In the genomic region with DNA sequence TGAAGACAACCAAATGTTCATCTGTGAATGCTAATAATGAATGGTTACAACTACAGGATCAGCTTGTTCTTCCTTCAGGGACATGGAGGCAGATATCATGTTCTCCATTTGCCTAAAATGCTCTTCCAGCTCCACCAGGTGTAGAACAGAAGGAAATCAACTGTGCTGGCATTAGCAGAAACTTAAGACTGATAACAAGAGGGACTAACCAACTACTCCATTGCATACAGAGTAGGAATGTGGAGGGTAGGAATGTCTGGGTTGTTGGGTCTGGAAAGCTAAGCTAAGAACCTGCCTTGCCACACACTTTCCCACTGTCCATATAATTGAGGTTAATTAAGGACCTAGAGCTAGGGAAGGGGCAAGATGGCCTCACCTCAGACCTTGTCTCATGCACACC, we compare ENCODE assay signal across 1 cellular context.
TF ChIP-seq lines count a peak whose summit lies in the region.

No MANE protein-coding gene starts in this region.

TF ChIP-seq in K562, 482 proteins besides CTCF, POLR2A, EP300 and RAD21:
- TF ChIP-seq CEBPB (tag; IDR thresholded peaks at IDR 0.05) (no peak), ZNF133 (CRISPR knock-in tag; IDR thresholded peaks at IDR 0.05) (no peak), ZNF134 (CRISPR knock-in tag; conservative IDR thresholded peaks at IDR 0.05) (0 out of 2 replicates have a peak, but pooled peaks have one; percentile 20), PTTG1 (tag; IDR thresholded peaks at IDR 0.05; ENCODE audit: low read depth) (0 out of 2 replicates have a peak, but pooled peaks have one; percentile 42), POLR2AphosphoS5 (IDR thresholded peaks at IDR 0.05; ENCODE audit: control insufficient read depth, insufficient read depth, low read depth, low read length) (no peak), ZNF41 (CRISPR knock-in tag; conservative IDR thresholded peaks at IDR 0.05) (no peak), BCOR (IDR thresholded peaks at IDR 0.05) (peak; percentile 75), KDM1A (IDR thresholded peaks at IDR 0.05) (peak in 1 of 2 experiments; percentile 23; a peak in 1 of 4 replicates), ZNF239 (CRISPR knock-in tag; IDR thresholded peaks at IDR 0.05) (0 out of 2 replicates have a peak, but pooled peaks have one; percentile 18), ADNP (tag; IDR thresholded peaks at IDR 0.05) (no peak), NR2C1 (IDR thresholded peaks at IDR 0.05) (no peak), NR2C1 (tag; IDR thresholded peaks at IDR 0.05) (0 out of 2 replicates have a peak, but pooled peaks have one; percentile 9), RBM25 (IDR thresholded peaks at IDR 0.05; ENCODE audit: low read depth, low read length, severe bottlenecking) (peak; percentile 84), ZBTB17 (CRISPR knock-in tag; IDR thresholded peaks at IDR 0.05) (0 out of 2 replicates have a peak, but pooled peaks have one; percentile 59)
